In the genomic region with DNA sequence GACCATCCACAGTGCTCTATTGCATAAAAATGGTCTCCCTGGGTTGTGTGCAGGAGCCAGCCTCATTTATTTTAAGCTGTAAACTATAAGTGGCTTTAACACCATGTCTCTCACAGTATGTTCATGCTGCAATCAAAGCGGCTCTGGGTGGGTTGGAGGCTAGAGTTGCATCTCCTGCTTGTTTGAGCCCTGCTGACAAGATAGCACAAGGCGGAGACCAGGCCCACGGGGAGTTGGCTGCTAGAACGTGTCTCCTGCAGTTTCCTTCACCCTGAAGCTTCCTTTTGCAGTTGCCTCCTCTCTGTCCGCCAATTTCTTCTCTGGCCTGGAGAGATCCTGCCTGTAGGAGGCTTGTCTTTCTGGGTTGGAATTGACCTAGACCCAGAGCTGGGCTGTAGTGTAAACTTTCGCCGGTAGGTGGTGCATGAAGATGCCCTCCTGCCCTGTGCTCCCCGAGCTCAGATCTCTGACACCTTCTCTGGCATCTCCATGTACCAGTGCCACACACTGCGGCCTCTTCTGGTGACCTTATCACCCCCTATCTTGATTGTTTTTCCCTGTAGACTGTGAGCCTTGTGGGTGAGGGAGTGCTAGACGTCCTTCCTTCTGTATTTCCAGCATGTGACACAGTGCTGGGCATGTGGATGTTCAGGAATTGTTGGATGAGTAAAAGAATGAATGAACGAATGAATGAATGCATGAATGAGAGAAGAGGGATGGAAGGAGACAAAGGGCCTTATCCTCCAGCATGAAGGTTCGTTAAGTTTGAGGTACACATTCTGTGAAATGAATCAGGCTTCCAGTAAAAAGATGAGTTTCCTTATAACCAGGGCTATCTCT, we compare ENCODE assay signal across 8 cellular contexts. TPM values are rescaled to one million over a fixed set of nuclear protein-coding genes. Genes with fewer than 3 reads are reported as not detected.
DNase-seq lines count a peak whose midpoint lies in the region; ATAC-seq and TF ChIP-seq lines count a peak whose summit lies in the region.

No MANE protein-coding gene starts in this region.

- no peak overlapping the region for H3K27ac ChIP-seq in mesenchymal stem cell (ENCODE audit: low read length, poor library complexity, severe bottlenecking)

- no peak overlapping the region for H3K9ac ChIP-seq in mesenchymal stem cell (ENCODE audit: low read length)

- no peaks in the 10 kb centered on the region for H3K27me3 ChIP-seq in mesenchymal stem cell (ENCODE audit: control insufficient read depth in 1 of 2, insufficient read depth in 1 of 2, low read length in 2 of 2)

- no peak overlapping the region for H3K18ac ChIP-seq in mesenchymal stem cell (ENCODE audit: low read depth in 1 of 2, low read length in 2 of 2)

- H2BK12ac ChIP-seq in mesenchymal stem cell (ENCODE audit: low read length in 2 of 2): no peak overlapping the region

- ATAC-seq in GM18502 (IDR thresholded peaks at IDR 0.05; ENCODE audit: poor library complexity, unreplicated experiment) (peak; percentile 92), HG03045 (IDR thresholded peaks at IDR 0.05; ENCODE audit: unreplicated experiment) (peak; percentile 72)

- no peak overlapping the region for H3K14ac ChIP-seq in mesenchymal stem cell (ENCODE audit: low read length in 2 of 2)

- peak; percentile 87 for TF ChIP-seq CTCF in AG04449 (IDR thresholded peaks at IDR 0.05; ENCODE audit: insufficient read depth, low read length, missing control alignments)

- peaks cover 20% of the 10 kb centered on the region for H3K79me1 ChIP-seq in mesenchymal stem cell (replicated peaks; ENCODE audit: low read length, poor library complexity, severe bottlenecking)

- H3K9me3 ChIP-seq in mesenchymal stem cell (ENCODE audit: control insufficient read depth, low read length): peaks cover 5% of the 10 kb centered on the region

- no peak overlapping the region for H4K8ac ChIP-seq in mesenchymal stem cell (ENCODE audit: low read length)

- H3K4me3 Mint-ChIP-seq in activated CD4-positive, alpha-beta memory T cell treated with anti-CD3 and anti-CD28 coated beads for 36 hours: no peak overlapping the region

- intact Hi-C loops in activated CD4-positive, alpha-beta memory T cell treated with anti-CD3 and anti-CD28 coated beads for 36 hours (cut with micrococcal nuclease): loop anchor here (1.0 to 5.0 kb wide), 5 partner anchors 45 to 451 kb away; a partner anchor contains a TSS

- no peak overlapping the region for H2BK120ac ChIP-seq in mesenchymal stem cell (ENCODE audit: low read depth, low read length)

- no peak overlapping the region for H2BK5ac ChIP-seq in mesenchymal stem cell (ENCODE audit: low read depth, low read length, poor library complexity, severe bottlenecking)

- H3K4me1 ChIP-seq in mesenchymal stem cell (ENCODE audit: control insufficient read depth, insufficient read depth, low read depth, low read length): peaks cover 3% of the 10 kb centered on the region

- H3K4me1 Mint-ChIP-seq in activated CD4-positive, alpha-beta memory T cell treated with anti-CD3 and anti-CD28 coated beads for 36 hours (ENCODE audit: low read depth): peaks cover 3% of the 10 kb centered on the region

- no peaks in the 10 kb centered on the region for H3K9me3 Mint-ChIP-seq in activated CD4-positive, alpha-beta memory T cell treated with anti-CD3 and anti-CD28 coated beads for 36 hours

- no peaks in the 10 kb centered on the region for H3K36me3 Mint-ChIP-seq in activated CD4-positive, alpha-beta memory T cell treated with anti-CD3 and anti-CD28 coated beads for 36 hours

- POLR2A ChIA-PET in AG04449 (lab: Yijun Ruan, JAX): interaction anchor here (0.5 kb wide), 1 partner anchor 119 kb away, joined by 3 read pairs; no protein-coding TSS in a partner anchor
- POLR2A ChIA-PET in activated CD4-positive, alpha-beta memory T cell treated with anti-CD3 and anti-CD28 coated beads for 36 hours (lab: Charles Lee): interaction anchor here (1.0 to 1.9 kb wide), 4 partner anchors 8 to 100 kb away, joined by 4 to 6 read pairs (median 4); a partner anchor contains a TSS

- H2AK5ac ChIP-seq in mesenchymal stem cell (ENCODE audit: low read length, severe bottlenecking): no peak overlapping the region

- DNase-seq in AG04449 (ENCODE audit: low read depth, low spot score) (no peak), NCI-H460 (ENCODE audit: extremely low read depth, low read depth) (peak; percentile 66), mesenchymal stem cell (peak; percentile 79)
- peak; percentile 88 for DNase-seq in activated CD4-positive, alpha-beta memory T cell treated with anti-CD3 and anti-CD28 coated beads for 36 hours
- DNase-seq in effector CD4-positive, alpha-beta T cell: peak; percentile 67
- DNase-seq in stimulated activated CD8-positive, alpha-beta memory T cell treated with anti-CD3 and anti-CD28 coated beads, Interleukin-4, amount 100 ng/mL, for 24 hours (ENCODE audit: low read depth): peak; percentile 63

- peaks cover 0 to 41% of the 10 kb centered on the region in 2 experiments for H3K36me3 ChIP-seq in mesenchymal stem cell (ENCODE audit: control insufficient read depth in 1 of 2, insufficient read depth in 2 of 2, low read depth in 1 of 2, low read length in 2 of 2)

- H3K23ac ChIP-seq in mesenchymal stem cell (ENCODE audit: low read length in 2 of 2): no peak overlapping the region

- no peak overlapping the region for H2AFZ ChIP-seq in mesenchymal stem cell (ENCODE audit: low read depth, low read length)

- no peak overlapping the region for H3K27ac Mint-ChIP-seq in activated CD4-positive, alpha-beta memory T cell treated with anti-CD3 and anti-CD28 coated beads for 36 hours

- 38% methylated on average over 9 of the region's 12 CpGs for WGBS in mesenchymal stem cell

- CTCF ChIA-PET in AG04449 (lab: Yijun Ruan, JAX): interaction anchor here (0.6 to 11.1 kb wide), 36 partner anchors 13 to 450 kb away, joined by 3 to 348 read pairs (median 5); a partner anchor contains a TSS
- CTCF ChIA-PET in activated CD4-positive, alpha-beta memory T cell treated with anti-CD3 and anti-CD28 coated beads for 36 hours (lab: Charles Lee): interaction anchor here (0.5 to 8.4 kb wide), 51 partner anchors 9 to 1302 kb away, joined by 3 to 187 read pairs (median 4); a partner anchor contains a TSS

- no peak overlapping the region for H3K4me2 ChIP-seq in mesenchymal stem cell (ENCODE audit: low read length, poor library complexity, severe bottlenecking)

- H4K91ac ChIP-seq in mesenchymal stem cell (ENCODE audit: low read length): no peak overlapping the region

- H3K27me3 Mint-ChIP-seq in activated CD4-positive, alpha-beta memory T cell treated with anti-CD3 and anti-CD28 coated beads for 36 hours: no peaks in the 10 kb centered on the region

- H3K4ac ChIP-seq in mesenchymal stem cell (ENCODE audit: low read depth in 1 of 2, low read length in 2 of 2): no peak overlapping the region

- H2BK15ac ChIP-seq in mesenchymal stem cell (ENCODE audit: low read depth, poor library complexity, severe bottlenecking): no peak overlapping the region

- H3K4me3 ChIP-seq in AG04449 (ENCODE audit: low read depth, low read length) (no peak overlapping the region), mesenchymal stem cell (ENCODE audit: insufficient read depth in 1 of 2, low read depth in 1 of 2, low read length in 2 of 2) (no peak overlapping the region)

RNA-seq across cellular contexts. Expression of a gene that starts 10.4 kb away (rescaled TPM):
- total RNA-seq in NCI-H460 (2014; rRNA removed; shearing (Covaris generic)): 0.72 and 0.74 TPM in 2 replicates
- polyA plus RNA-seq in NCI-H460 (2014; cell fraction: nucleus; rRNA removed): 0.08 and 0.23 TPM in 2 replicates
- 1 to 10 TPM; 2.0 to 2.9 TPM for total RNA-seq in activated CD4-positive, alpha-beta memory T cell treated with anti-CD3 and anti-CD28 coated beads for 36 hours
- 1.1 TPM for polyA plus RNA-seq in mesenchymal stem cell (2013, experiment 1 of 2)
- 1.1 TPM for polyA plus RNA-seq in mesenchymal stem cell (2013, experiment 2 of 2)

RNA-seq across cellular contexts. Expression of a gene that starts 39.4 kb away (rescaled TPM):
- total RNA-seq in NCI-H460 (2014; rRNA removed; shearing (Covaris generic)): not detected in 2 replicates
- not detected in 2 replicates for polyA plus RNA-seq in NCI-H460 (2014; cell fraction: nucleus; rRNA removed)
- total RNA-seq in activated CD4-positive, alpha-beta memory T cell treated with anti-CD3 and anti-CD28 coated beads for 36 hours: under 1 TPM; 0.44 to 0.69 TPM
- polyA plus RNA-seq in mesenchymal stem cell (2013, experiment 1 of 2): not detected
- polyA plus RNA-seq in mesenchymal stem cell (2013, experiment 2 of 2): not detected

RNA-seq across cellular contexts. Expression of a gene that starts 44.5 kb away (rescaled TPM):
- total RNA-seq in NCI-H460 (2014; rRNA removed; shearing (Covaris generic)): 89.8 and 101 TPM in 2 replicates
- polyA plus RNA-seq in NCI-H460 (2014; cell fraction: nucleus; rRNA removed): 101 and 140 TPM in 2 replicates
- 100 to 1,000 TPM; 241 to 252 TPM for total RNA-seq in activated CD4-positive, alpha-beta memory T cell treated with anti-CD3 and anti-CD28 coated beads for 36 hours
- 132 TPM for polyA plus RNA-seq in mesenchymal stem cell (2013, experiment 1 of 2)
- polyA plus RNA-seq in mesenchymal stem cell (2013, experiment 2 of 2): 129 TPM

RNA-seq across cellular contexts. Expression of a gene that starts 44.6 kb away (rescaled TPM):
- 9.7 and 9.9 TPM in 2 replicates for total RNA-seq in NCI-H460 (2014; rRNA removed; shearing (Covaris generic))
- 23.6 and 26.3 TPM in 2 replicates for polyA plus RNA-seq in NCI-H460 (2014; cell fraction: nucleus; rRNA removed)
- total RNA-seq in activated CD4-positive, alpha-beta memory T cell treated with anti-CD3 and anti-CD28 coated beads for 36 hours: 10 to 100 TPM; 35.3 to 42.7 TPM
- 20.5 TPM for polyA plus RNA-seq in mesenchymal stem cell (2013, experiment 1 of 2)
- 20.5 TPM for polyA plus RNA-seq in mesenchymal stem cell (2013, experiment 2 of 2)
